In the genomic region with DNA sequence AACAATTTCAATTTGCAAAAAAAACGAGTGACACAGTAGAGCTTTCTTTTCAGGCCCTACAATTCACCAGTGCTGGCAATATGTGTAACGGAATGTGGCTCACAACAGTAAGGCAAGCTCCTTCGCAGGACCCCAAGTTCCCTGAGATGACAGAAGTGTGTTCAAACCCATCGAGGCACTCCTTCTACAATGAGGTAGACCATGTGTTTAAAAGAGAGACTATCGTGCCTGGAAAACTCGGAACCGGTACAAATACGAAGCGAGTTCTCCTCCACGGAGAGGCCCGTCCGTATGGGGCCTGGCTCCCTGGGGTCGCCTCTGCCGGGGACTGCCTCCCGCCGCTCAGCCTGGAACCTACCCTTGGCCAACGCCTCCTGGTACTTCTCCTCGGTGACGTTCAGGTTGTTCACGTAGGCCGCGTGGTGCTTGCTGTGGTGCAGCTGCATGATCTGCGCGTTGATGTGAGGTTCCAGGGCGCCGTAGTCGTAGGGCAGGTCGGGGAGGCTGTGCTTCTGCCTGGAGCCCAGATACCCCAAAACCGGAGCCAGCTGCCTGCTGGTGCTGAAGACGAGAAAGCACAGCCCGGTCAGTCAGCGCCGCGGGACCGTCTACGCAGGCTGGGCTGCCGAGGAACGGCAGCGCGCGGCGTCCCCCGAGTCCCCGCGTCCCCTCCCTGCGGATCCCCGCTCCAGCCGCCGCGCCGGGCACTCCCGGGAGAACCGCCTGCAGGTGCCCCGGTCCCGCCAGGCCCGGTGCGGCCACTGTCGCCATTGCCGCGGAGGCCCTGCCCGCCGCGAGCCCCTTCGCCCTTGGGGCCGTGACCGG, we compare ENCODE assay signal across 8 cellular contexts. TPM values are rescaled to one million over a fixed set of nuclear protein-coding genes. Genes with fewer than 3 reads are reported as not detected.
DNase-seq lines count a peak whose midpoint lies in the region; ATAC-seq and TF ChIP-seq lines count a peak whose summit lies in the region.

No MANE protein-coding gene starts in this region.

- peak; percentile 60 for DNase-seq in A673 (ENCODE audit: low spot score)
- DNase-seq in NCI-H69 (lab: John Stamatoyannopoulos, UW), result peak; percentile 75
- peak; percentile 42 for DNase-seq in activated T-cell treated with anti-CD3 and anti-CD28 coated beads for 1 hour (ENCODE audit: low read depth)
- DNase-seq in epithelial cell of proximal tubule (ENCODE audit: low read depth), result no peak
- DNase-seq in stimulated activated CD8-positive, alpha-beta memory T cell treated with anti-CD3 and anti-CD28 coated beads, Interleukin-7, amount 100 ng/mL, for 48 hours (ENCODE audit: extremely low read depth in 1 of 2, low read depth in 1 of 2), result peak; percentile 22 to 47

- H3K27ac ChIP-seq in A673 (ENCODE audit: low read depth, low read length, poor library complexity, severe bottlenecking), result peak overlapping the region; percentile 93
- peak overlapping the region; percentile 94 for H3K27ac ChIP-seq in muscle layer of colon (ENCODE audit: low read depth, low read length)

- H3K27me3 ChIP-seq in A673 (replicated peaks; ENCODE audit: insufficient read depth, low read depth, low read length, poor library complexity), result no peaks in the 10 kb centered on the region
- no peaks in the 10 kb centered on the region for H3K27me3 ChIP-seq in muscle layer of colon (ENCODE audit: control insufficient read depth in 1 of 2, insufficient read depth in 2 of 2, low read length in 2 of 2)

- TF ChIP-seq CTCF in A673 (conservative IDR thresholded peaks at IDR 0.05; ENCODE audit: low read depth, low read length) (no peak), epithelial cell of proximal tubule (conservative IDR thresholded peaks at IDR 0.05; ENCODE audit: low read depth, low read length) (no peak)

- no TSS peak for BruUV-seq in A673 (replicated peaks; lab: Mats Ljungman, UMichigan)

- POLR2A ChIA-PET in A673 (lab: Charles Lee; ENCODE audit: low non-redundant PET), result interaction anchor here (0.6 kb wide), 1 partner anchor 32 kb away, joined by 3 read pairs; no protein-coding TSS in a partner anchor

- H3K4me1 ChIP-seq in A673 (ENCODE audit: insufficient read depth, low read length, poor library complexity, severe bottlenecking), result peaks cover 9% of the 10 kb centered on the region
- peaks cover 25% of the 10 kb centered on the region for H3K4me1 ChIP-seq in muscle layer of colon (ENCODE audit: insufficient read depth, low read length)

- CTCF ChIA-PET in A673 (lab: Charles Lee), result no interaction called here

- ATAC-seq in GM18867 (IDR thresholded peaks at IDR 0.05; ENCODE audit: unreplicated experiment) (peak; percentile 40), HG03097 (IDR thresholded peaks at IDR 0.05; ENCODE audit: low FRiP score, unreplicated experiment) (peak; percentile 16)

- H3K36me3 ChIP-seq in A673 (ENCODE audit: insufficient read depth, low read length, poor library complexity, severe bottlenecking), result peaks cover under 1% of the 10 kb centered on the region
- peaks cover 17% of the 10 kb centered on the region for H3K36me3 ChIP-seq in muscle layer of colon (ENCODE audit: insufficient read depth, low read length)

- H3K4me3 ChIP-seq in A673 (ENCODE audit: low read depth, low read length, poor library complexity, severe bottlenecking) (peak overlapping the region; percentile 97), epithelial cell of proximal tubule (ENCODE audit: low read depth, low read length) (peak overlapping the region; percentile 72), muscle layer of colon (ENCODE audit: low read depth in 1 of 2, low read length in 2 of 2) (peak overlapping the region; percentile 62 to 98)

- intact Hi-C loops in A673 (cut with micrococcal nuclease; ENCODE audit: unreplicated experiment), result loop anchor here (5.0 to 10.0 kb wide), 2 partner anchors 35 to 762 kb away; a partner anchor contains a TSS

- H3K9ac ChIP-seq in muscle layer of colon (ENCODE audit: low read length), result peak overlapping the region; percentile 83

- H3K9me3 ChIP-seq in A673 (ENCODE audit: low read depth, low read length, poor library complexity, severe bottlenecking) (no peaks in the 10 kb centered on the region), muscle layer of colon (ENCODE audit: low read length) (no peaks in the 10 kb centered on the region)

RNA-seq across cellular contexts. Expression of a gene that starts 0.5 kb away (rescaled TPM):
- 139 and 159 TPM in 2 replicates for total RNA-seq in A673 (2021)
- total RNA-seq in epithelial cell of proximal tubule, result 91.4 and 93.9 TPM in 2 replicates

RNA-seq across cellular contexts. Expression of a gene that starts 34.8 kb away (rescaled TPM):
- total RNA-seq in A673 (2021) (109 and 110 TPM in 2 replicates), epithelial cell of proximal tubule (82.3 and 82.5 TPM in 2 replicates)
